9 cellular contexts compared by ENCODE assay signal in genomic region chr4:139279723-139280620, GRCh38. TPM values are rescaled to one million over a fixed set of nuclear protein-coding genes. Genes with fewer than 3 reads are reported as not detected.
DNase-seq lines count a peak whose midpoint lies in the region; ATAC-seq and TF ChIP-seq lines count a peak whose summit lies in the region.
"Had no signal": no experiment of that assay in that cellular context is flagged by ENCODE, and none has a peak within 500 bp of the region (broad histone marks: within the 10 kb centered on the region; RNA-seq: fewer than 3 reads in every experiment).

TSS of gene MGARP (minus strand) at chr4:139280225. CDS start at chr4:139280158, 67 bp downstream.

- H3K36me3 ChIP-seq in endodermal cell (ENCODE audit: control insufficient read depth, insufficient read depth, low read length) (no peaks in the 10 kb centered on the region), thyroid gland (no peaks in the 10 kb centered on the region)

- H3K27me3 ChIP-seq in endodermal cell (ENCODE audit: control insufficient read depth, insufficient read depth, low read length, poor library complexity, severe bottlenecking), result peaks cover 54% of the 10 kb centered on the region
- H3K27me3 ChIP-seq in thyroid gland, result no peaks in the 10 kb centered on the region

- no peak within 1 kb of the TSS for H3K27ac ChIP-seq in endodermal cell (ENCODE audit: low read depth, low read length)
- no peak within 1 kb of the TSS for H3K27ac ChIP-seq in thyroid gland
- H3K27ac ChIP-seq: C4-2B had no signal

- H3K9me3 ChIP-seq in endodermal cell (ENCODE audit: control insufficient read depth, low read length) (no peaks in the 10 kb centered on the region), thyroid gland (no peaks in the 10 kb centered on the region)

- no peak within 1 kb of the TSS for H3K9ac ChIP-seq in endodermal cell (ENCODE audit: extremely low read depth, low read length, poor library complexity, severe bottlenecking)

- H3K4me3 Mint-ChIP-seq in activated CD4-positive, alpha-beta T cell treated with anti-CD3 and anti-CD28 coated beads, Interleukin-2, amount 10 ng/mL, durations not matched to agents 24 days and 14 days, result peak within 1 kb of the TSS; percentile 79
- peak within 1 kb of the TSS; percentile 58 for H3K4me3 Mint-ChIP-seq in endodermal cell
- peak within 1 kb of the TSS; percentile 69 for H3K4me3 Mint-ChIP-seq in mesothelial cell of epicardium

- intact Hi-C loops in activated CD4-positive, alpha-beta T cell treated with anti-CD3 and anti-CD28 coated beads, Interleukin-2, amount 10 ng/mL, durations not matched to agents 24 days and 14 days (cut with micrococcal nuclease), result loop anchor here (1.0 kb wide), 2 partner anchors 14 to 15 kb away; no protein-coding TSS in a partner anchor
- intact Hi-C loops in thyroid gland (cut with DNase I), result no loop called here

- H3K27ac Mint-ChIP-seq in activated CD4-positive, alpha-beta T cell treated with anti-CD3 and anti-CD28 coated beads, Interleukin-2, amount 10 ng/mL, durations not matched to agents 24 days and 14 days, result no peak within 1 kb of the TSS
- H3K27ac Mint-ChIP-seq in endodermal cell, result no peak within 1 kb of the TSS
- H3K27ac Mint-ChIP-seq in mesothelial cell of epicardium, result no peak within 1 kb of the TSS

- peaks cover 7% of the 10 kb centered on the region for H3K9me3 Mint-ChIP-seq in activated CD4-positive, alpha-beta T cell treated with anti-CD3 and anti-CD28 coated beads, Interleukin-2, amount 10 ng/mL, durations not matched to agents 24 days and 14 days
- H3K9me3 Mint-ChIP-seq in endodermal cell (peaks cover 6% of the 10 kb centered on the region), mesothelial cell of epicardium (peaks cover 5% of the 10 kb centered on the region)

- TF ChIP-seq POLR2A in thyroid gland (IDR thresholded peaks at IDR 0.05), result no peak

- peaks cover 19% of the 10 kb centered on the region for H3K4me1 Mint-ChIP-seq in activated CD4-positive, alpha-beta T cell treated with anti-CD3 and anti-CD28 coated beads, Interleukin-2, amount 10 ng/mL, durations not matched to agents 24 days and 14 days
- H3K4me1 Mint-ChIP-seq in endodermal cell (peaks cover 6% of the 10 kb centered on the region), mesothelial cell of epicardium (peaks cover 22% of the 10 kb centered on the region)

- WGBS in endodermal cell (ENCODE audit: insufficient coverage in 1 of 2, insufficient read length in 1 of 2), 2 experiments, result 4 to 5% methylated on average over 25 to 52 of the region's 52 CpGs
- WGBS in thyroid gland, 2 donors, result 10 to 17% methylated on average over 19 to 35 of the region's 52 CpGs

- no peak for DNase-seq in activated CD4-positive, CD25-positive, alpha-beta regulatory T cell (lab: John Stamatoyannopoulos, UW)
- DNase-seq in activated CD4-positive, alpha-beta T cell treated with anti-CD3 and anti-CD28 coated beads, Interleukin-2, amount 10 ng/mL, durations not matched to agents 24 days and 14 days, result peak; percentile 70
- peak; percentile 91 for DNase-seq in endodermal cell
- DNase-seq in mesothelial cell of epicardium (ENCODE audit: low spot score in 2 of 2, unreplicated experiment in 2 of 2), result peak in 1 of 2 experiments; percentile 58
- DNase-seq in thyroid gland, result peak in 1 of 2 donors; percentile 13
- DNase-seq in Kasumi-1 (lab: John Stamatoyannopoulos, UW), result no peak

- peaks cover 58% of the 10 kb centered on the region for H3K27me3 Mint-ChIP-seq in activated CD4-positive, alpha-beta T cell treated with anti-CD3 and anti-CD28 coated beads, Interleukin-2, amount 10 ng/mL, durations not matched to agents 24 days and 14 days
- H3K27me3 Mint-ChIP-seq in endodermal cell (ENCODE audit: insufficient read depth), result peaks cover 54% of the 10 kb centered on the region
- H3K27me3 Mint-ChIP-seq in mesothelial cell of epicardium (ENCODE audit: low read depth), result peaks cover 47% of the 10 kb centered on the region

- H3K4me1 ChIP-seq in endodermal cell (ENCODE audit: control insufficient read depth, insufficient read depth, low read length) (no peaks in the 10 kb centered on the region), thyroid gland (peaks cover 0 to 8% of the 10 kb centered on the region in 2 donors)

- peak within 1 kb of the TSS; percentile 77 for H3K4me3 ChIP-seq in endodermal cell (ENCODE audit: low read length)
- H3K4me3 ChIP-seq in thyroid gland (replicated peaks in 1 of 3), result peak within 1 kb of the TSS in 2 of 3 donors; percentile 28 to 42

- peaks cover 7% of the 10 kb centered on the region for H3K36me3 Mint-ChIP-seq in activated CD4-positive, alpha-beta T cell treated with anti-CD3 and anti-CD28 coated beads, Interleukin-2, amount 10 ng/mL, durations not matched to agents 24 days and 14 days (ENCODE audit: low read depth)
- H3K36me3 Mint-ChIP-seq in endodermal cell (ENCODE audit: low read depth) (no peaks in the 10 kb centered on the region), mesothelial cell of epicardium (peaks cover 4% of the 10 kb centered on the region)

- TF ChIP-seq CTCF in endodermal cell (conservative IDR thresholded peaks at IDR 0.05), result no peak
- no peak for TF ChIP-seq CTCF in mesothelial cell of epicardium (IDR thresholded peaks at IDR 0.05; ENCODE audit: unreplicated experiment)
- no peak for TF ChIP-seq CTCF in thyroid gland (IDR thresholded peaks at IDR 0.05)

- peak; percentile 46 to 55 for ATAC-seq in activated CD4-positive, CD25-positive, alpha-beta regulatory T cell treated with anti-CD3 and anti-CD28 coated beads, Interleukin-2, amount 50 U/mL, for 24 hours
- ATAC-seq in HG03095 (IDR thresholded peaks at IDR 0.05; ENCODE audit: unreplicated experiment), result no peak

RNA-seq across cellular contexts. Expression of gene MGARP, which starts in this region (rescaled TPM):
- total RNA-seq in activated CD4-positive, alpha-beta T cell treated with anti-CD3 and anti-CD28 coated beads, Interleukin-2, amount 10 ng/mL, durations not matched to agents 24 days and 14 days, result 0.14 and 0.21 TPM in 2 replicates
- total RNA-seq in endodermal cell (1 to 10 TPM in 1 of 2 donors, under 1 TPM in 1; 0.53 to 1.3 TPM), mesothelial cell of epicardium (0.34 to 0.76 TPM (median 0.69 TPM) in 3 replicates), thyroid gland (1 to 10 TPM in 2 of 4 donors, under 1 TPM in 2; 0.71 to 2.1 (median 1.1) TPM)
- 1.2 TPM for polyA plus RNA-seq in endodermal cell (2013, experiment 1 of 2)
- 0.87 TPM for polyA plus RNA-seq in endodermal cell (2013, experiment 2 of 2)

Comparison
In these comparisons a context has a peak if more than half of its experiments do, and no peak if none do; other contexts are left out.
1. Peak in DNase-seq in activated CD4-positive, alpha-beta T cell treated with anti-CD3 and anti-CD28 coated beads, Interleukin-2, amount 10 ng/mL, durations not matched to agents 24 days and 14 days; RNA of the gene not detected or under 1 TPM.